ENCODE assay signal across 33 cellular contexts in genomic region chr3:136676009-136676408, GRCh38.
"Had no signal": no experiment of that assay in that cellular context is flagged by ENCODE, and none has a peak within 500 bp of the region (broad histone marks: within the 10 kb centered on the region; RNA-seq: fewer than 3 reads in every experiment).

No MANE protein-coding gene starts in this region.

- H3K9me3 Mint-ChIP-seq: activated CD4-positive, alpha-beta T cell treated with anti-CD3 and anti-CD28 coated beads, Interleukin-2, amount 10 ng/mL, durations not matched to agents 24 days and 14 days; activated CD8-positive, alpha-beta T cell treated with anti-CD3 and anti-CD28 coated beads for 36 hours; activated naive CD4-positive, alpha-beta T cell treated with anti-CD3 and anti-CD28 coated beads, Interleukin-2, amount 50 U/mL, for 24 hours; activated naive CD8-positive, alpha-beta T cell treated with anti-CD3 and anti-CD28 coated beads, Interleukin-2, amount 10 ng/mL, durations not matched to agents 7 days and 5 days; activated T-helper 2 cell treated with anti-CD3 and anti-CD28 coated beads, Interferon-gamma antibody, Interleukin-2, Interleukin-4, amounts not matched to agents 10 μg/mL and 5 μg/mL and 100 μg/mL, durations not matched to agents 14 hours and 24 hours and 36 hours; central memory CD8-positive, alpha-beta T cell had no signal

- H3K27me3 ChIP-seq: ascending aorta, cardiac muscle cell, MG63 had no signal

- H3K4me3 ChIP-seq: ascending aorta, cardiac muscle cell, MG63 had no signal

- H3K27me3 Mint-ChIP-seq: activated CD4-positive, alpha-beta T cell treated with anti-CD3 and anti-CD28 coated beads, Interleukin-2, amount 10 ng/mL, durations not matched to agents 24 days and 14 days; activated CD8-positive, alpha-beta T cell treated with anti-CD3 and anti-CD28 coated beads for 36 hours; activated naive CD4-positive, alpha-beta T cell treated with anti-CD3 and anti-CD28 coated beads, Interleukin-2, amount 50 U/mL, for 24 hours; activated naive CD8-positive, alpha-beta T cell treated with anti-CD3 and anti-CD28 coated beads, Interleukin-2, amount 10 ng/mL, durations not matched to agents 7 days and 5 days; central memory CD8-positive, alpha-beta T cell had no signal

- H3K4me3 Mint-ChIP-seq: activated CD4-positive, alpha-beta T cell treated with anti-CD3 and anti-CD28 coated beads, Interleukin-2, amount 10 ng/mL, durations not matched to agents 24 days and 14 days; activated CD8-positive, alpha-beta T cell treated with anti-CD3 and anti-CD28 coated beads for 36 hours; activated naive CD4-positive, alpha-beta T cell treated with anti-CD3 and anti-CD28 coated beads, Interleukin-2, amount 50 U/mL, for 24 hours; activated naive CD8-positive, alpha-beta T cell treated with anti-CD3 and anti-CD28 coated beads, Interleukin-2, amount 10 ng/mL, durations not matched to agents 7 days and 5 days; central memory CD8-positive, alpha-beta T cell had no signal

- H3K27ac ChIP-seq: ascending aorta, cardiac muscle cell, WERI-Rb-1 had no signal

- ATAC-seq: activated CD8-positive, alpha-beta T cell treated with anti-CD3 and anti-CD28 coated beads for 36 hours; Panc1 had no signal

- H3K36me3 ChIP-seq: cardiac muscle cell had no signal

- H3K9me3 ChIP-seq: ascending aorta had no signal

- DNase-seq: activated CD4-positive, alpha-beta T cell treated with anti-CD3 and anti-CD28 coated beads for 1 hour; activated CD4-positive, alpha-beta T cell treated with anti-CD3 and anti-CD28 coated beads, Interleukin-2, amount 10 ng/mL, durations not matched to agents 24 days and 14 days; activated CD4-positive, alpha-beta T cell treated with anti-CD3 and anti-CD28 coated beads, Interleukin-2, amount 50 U/mL, for 4 hours; activated CD4-positive, CD25-positive, alpha-beta regulatory T cell; activated CD8-positive, alpha-beta T cell treated with anti-CD3 and anti-CD28 coated beads for 36 hours; activated gamma-delta T cell; activated naive CD4-positive, alpha-beta T cell treated with Interleukin-2 at 50 U/mL for 16 hours; activated naive CD8-positive, alpha-beta T cell treated with anti-CD3 and anti-CD28 coated beads, Interleukin-2, amount 10 ng/mL, durations not matched to agents 7 days and 5 days; activated T-cell treated with anti-CD3 and anti-CD28 coated beads, Interleukin-2, amount 50 U/mL, for 1 hour; amygdala; Kasumi-1; MG63; NCI-H1048; NCI-H1105 treated with DMSO at 0.1 percent for 48 hours; NCI-H1436; NCI-H1694; NCI-H1930; NCI-H2081 treated with DMSO at 0.1 percent for 48 hours; NCI-H226; NCI-H446 treated with DMSO at 0.1 percent for 48 hours; NCI-H524; NCI-H69; NCI-H82; RPMI8226; SHP77 treated with DMSO at 0.1 percent for 48 hours; T1000; WERI-Rb-1 had no signal
